1 cellular context compared by ENCODE assay signal in the genomic region with DNA sequence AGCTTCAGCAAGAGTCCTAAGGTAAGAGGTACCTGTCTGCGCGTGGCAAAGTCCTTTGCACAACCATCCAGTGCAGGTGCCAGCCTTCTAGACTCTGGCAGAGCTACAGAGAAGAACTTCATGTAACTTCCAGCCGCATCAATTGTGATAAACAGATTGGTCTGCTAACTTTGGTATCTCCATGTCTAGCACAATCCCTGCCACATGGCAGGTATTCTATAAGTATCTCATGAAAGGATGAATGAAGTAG.
TF ChIP-seq lines count a peak whose summit lies in the region.

No MANE protein-coding gene starts in this region.

TF ChIP-seq in H1, 55 proteins besides CTCF, POLR2A, EP300 and RAD21:
- no peak for TF ChIP-seq TEAD4 (IDR thresholded peaks at IDR 0.05; ENCODE audit: low read depth, low read length)
- TF ChIP-seq ASH2L (IDR thresholded peaks at IDR 0.05; ENCODE audit: low read length) = no peak
- no peak for TF ChIP-seq BACH1 (IDR thresholded peaks at IDR 0.05; ENCODE audit: low read length)
- TF ChIP-seq SP4 (IDR thresholded peaks at IDR 0.05; ENCODE audit: low read length) = no peak
- TF ChIP-seq HDAC6 (IDR thresholded peaks at IDR 0.05; ENCODE audit: low read depth, low read length) = no peak
- TF ChIP-seq SP2 (IDR thresholded peaks at IDR 0.05; ENCODE audit: low read length) = no peak
- TF ChIP-seq SRF (IDR thresholded peaks at IDR 0.05; ENCODE audit: low read depth, low read length) = no peak
- no peak for TF ChIP-seq RXRA (IDR thresholded peaks at IDR 0.05; ENCODE audit: insufficient read depth, low read depth, low read length)
- TF ChIP-seq CBX5 (IDR thresholded peaks at IDR 0.05; ENCODE audit: low read depth, low read length) = no peak
- no peak for TF ChIP-seq POLR2AphosphoS5 (IDR thresholded peaks at IDR 0.05; ENCODE audit: low read depth, low read length)
- no peak for TF ChIP-seq CHD2 (IDR thresholded peaks at IDR 0.05; ENCODE audit: low read length)
- TF ChIP-seq PHF8 (conservative IDR thresholded peaks at IDR 0.05; ENCODE audit: low read depth, low read length) = no peak
- TF ChIP-seq, protein P1, sequence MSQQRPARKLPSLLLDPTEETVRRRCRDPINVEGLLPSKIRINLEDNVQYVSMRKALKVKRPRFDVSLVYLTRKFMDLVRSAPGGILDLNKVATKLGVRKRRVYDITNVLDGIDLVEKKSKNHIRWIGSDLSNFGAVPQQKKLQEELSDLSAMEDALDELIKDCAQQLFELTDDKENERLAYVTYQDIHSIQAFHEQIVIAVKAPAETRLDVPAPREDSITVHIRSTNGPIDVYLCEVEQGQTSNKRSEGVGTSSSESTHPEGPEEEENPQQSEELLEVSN (IDR thresholded peaks at IDR 0.05) = no peak
- TF ChIP-seq SIN3A (conservative IDR thresholded peaks at IDR 0.05 in 1 of 2, IDR thresholded peaks at IDR 0.05 in 1 of 2; ENCODE audit: low read depth in 1 of 2, low read length in 2 of 2) = no peak
- no peak for TF ChIP-seq TAF1 (IDR thresholded peaks at IDR 0.05; ENCODE audit: low read depth, low read length)
- no peak for TF ChIP-seq SIRT6 (IDR thresholded peaks at IDR 0.05; ENCODE audit: low read length)
- TF ChIP-seq JUND (IDR thresholded peaks at IDR 0.05; ENCODE audit: low read length) = no peak
- TF ChIP-seq KDM4A (IDR thresholded peaks at IDR 0.05; ENCODE audit: low read depth, low read length, severe bottlenecking) = no peak
